Comparison of ENCODE assay signal across 20 cellular contexts in genomic region chr21:46314441-46315020, GRCh38.
"Had no signal": no experiment of that assay in that cellular context is flagged by ENCODE, and none has a peak within 500 bp of the region (broad histone marks: within the 10 kb centered on the region; RNA-seq: fewer than 3 reads in every experiment).

No MANE protein-coding gene starts in this region.

- H3K27ac ChIP-seq: colonic mucosa, hepatocyte, neutrophil, sigmoid colon, skin epidermis, stomach, thoracic aorta, transverse colon had no signal

- H3K4me2 ChIP-seq: hepatocyte had no signal

- FAIRE-seq: islet of Langerhans had no signal

- DNase-seq: colonic mucosa; effector CD4-positive, alpha-beta T cell; foreskin melanocyte; head of caudate nucleus; kidney glomerular epithelial cell; mammary epithelial cell; naive thymus-derived CD4-positive, alpha-beta T cell; nephron progenitor cell; sigmoid colon; stimulated activated CD4-positive, alpha-beta T cell treated with anti-CD3 and anti-CD28 coated beads, Interleukin-2, amount 100 ng/mL, for 24 hours; stimulated activated CD4-positive, alpha-beta T cell treated with anti-CD3 and anti-CD28 coated beads, Interleukin-4, amount 100 ng/mL, for 4 hours; stimulated activated naive CD4-positive, alpha-beta T cell; stomach; substantia nigra; transverse colon had no signal

- H3K4me1 Mint-ChIP-seq: naive thymus-derived CD4-positive, alpha-beta T cell had no signal

- H3K4me3 ChIP-seq: colonic mucosa, hepatocyte, sigmoid colon, skin epidermis, stomach, thoracic aorta, transverse colon had no signal

- H3K4me1 ChIP-seq: colonic mucosa, sigmoid colon had no signal

- H3K36me3 ChIP-seq: colonic mucosa, sigmoid colon, thoracic aorta, transverse colon had no signal

- H3K9me3 Mint-ChIP-seq: nephron progenitor cell had no signal

- H3K27me3 ChIP-seq: colonic mucosa, hepatocyte, neutrophil, sigmoid colon, stomach, transverse colon had no signal

- H3K27ac Mint-ChIP-seq: nephron progenitor cell had no signal

- H3K27me3 Mint-ChIP-seq: naive thymus-derived CD4-positive, alpha-beta T cell had no signal

- H2AFZ ChIP-seq: hepatocyte had no signal

- H3K9me3 ChIP-seq: colonic mucosa, neutrophil, sigmoid colon, stomach, thoracic aorta, transverse colon had no signal

- ATAC-seq: naive thymus-derived CD4-positive, alpha-beta T cell had no signal

- H3K4me3 Mint-ChIP-seq: naive thymus-derived CD4-positive, alpha-beta T cell; nephron progenitor cell had no signal
